In the genomic region with DNA sequence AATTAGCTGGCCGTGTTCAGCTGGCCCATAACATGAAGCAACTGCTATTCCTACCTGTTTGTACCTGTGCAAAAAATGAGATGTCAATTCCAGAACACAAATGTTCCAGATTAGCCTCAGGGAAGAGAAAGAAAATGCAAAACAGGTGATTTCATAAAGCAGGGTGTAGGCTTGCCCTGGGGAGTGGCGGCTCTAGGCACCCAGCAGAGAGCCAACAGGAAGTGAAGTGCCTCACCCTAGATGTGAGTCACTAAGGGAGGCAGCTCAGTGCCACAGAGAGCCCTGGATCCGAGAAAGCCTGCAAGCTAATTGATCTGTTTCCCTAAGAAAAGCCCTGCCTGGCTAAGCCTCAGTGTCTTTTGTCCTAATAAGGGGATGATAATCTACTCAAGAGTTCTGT, we compare ENCODE assay signal across 8 cellular contexts.
DNase-seq lines count a peak whose midpoint lies in the region; ATAC-seq, FAIRE-seq and TF ChIP-seq lines count a peak whose summit lies in the region.

No MANE protein-coding gene starts in this region.

- peak overlapping the region; percentile 3 to 72 (median 35) for H3K27ac ChIP-seq in pancreas

- FAIRE-seq in colon (lab: Jason Lieb, UNC) (peak; percentile 74), pancreas (lab: Jason Lieb, UNC) (peak; percentile 13)

- DNase-seq in SIG-M5 treated with dmso at 0.1 percent for 504 hours (lab: John Stamatoyannopoulos, UW; ENCODE audit: unreplicated experiment): peak; percentile 74
- DNase-seq in SIG-M5 (lab: John Stamatoyannopoulos, UW): no peak
- DNase-seq in NOMO-1 treated with dmso at 0.1 percent for 144 hours (lab: John Stamatoyannopoulos, UW; ENCODE audit: unreplicated experiment): peak; percentile 17
- DNase-seq in pancreas: peak in 3 of 6 donors; percentile 39 to 66 (median 49)
- no peak for DNase-seq in NCI-H1105 treated with DMSO at 0.1 percent for 48 hours (lab: John Stamatoyannopoulos, UW)
- no peak for DNase-seq in cerebellum (ENCODE audit: low spot score)

- no peaks in the 10 kb centered on the region for H3K36me3 ChIP-seq in pancreas

- intact Hi-C loops in pancreas (cut with DNase I): no loop called here

- peak; percentile 89 for ATAC-seq in HG02798 (IDR thresholded peaks at IDR 0.05; ENCODE audit: poor library complexity, unreplicated experiment)
- peak; percentile 90 to 95 (median 92) for ATAC-seq in pancreas

- no peaks in the 10 kb centered on the region for H3K9me3 ChIP-seq in pancreas

- no peaks in the 10 kb centered on the region for H3K27me3 ChIP-seq in pancreas

- H3K4me1 ChIP-seq in pancreas: peaks cover 0 to 4% (median 0%) of the 10 kb centered on the region in 3 donors

- 60 to 64% methylated on average over 3 of the region's 3 CpGs for WGBS in pancreas, 2 donors

- H3K4me3 ChIP-seq in pancreas: no peak overlapping the region

- TF ChIP-seq CTCF in pancreas (IDR thresholded peaks at IDR 0.05): no peak

Comparison
In these comparisons a context has a peak if more than half of its experiments do, and no peak if none do; other contexts are left out.
1. DNase-seq: peak in SIG-M5 treated with dmso at 0.1 percent for 504 hours (single experiment) and NOMO-1 treated with dmso at 0.1 percent for 144 hours (single experiment); none in SIG-M5 (single experiment), NCI-H1105 treated with DMSO at 0.1 percent for 48 hours (single experiment) and cerebellum (single experiment).